35 cellular contexts compared by ENCODE assay signal in genomic region chr4:41480985-41481384, GRCh38. TPM values are rescaled to one million over a fixed set of nuclear protein-coding genes. Genes with fewer than 3 reads are reported as not detected.
"Had no signal": no experiment of that assay in that cellular context is flagged by ENCODE, and none has a peak within 500 bp of the region (broad histone marks: within the 10 kb centered on the region; RNA-seq: fewer than 3 reads in every experiment).

No MANE protein-coding gene starts in this region.

- DNase-seq: activated B cell treated with CpG ODN at 0.5 μM for 24 hours; activated CD4-positive, alpha-beta T cell treated with anti-CD3 and anti-CD28 coated beads for 48 hours; activated CD4-positive, alpha-beta T cell treated with anti-CD3 and anti-CD28 coated beads, Interleukin-2, amount 50 U/mL, for 1 hour; activated CD4-positive, alpha-beta T cell treated with anti-CD3 and anti-CD28 coated beads, Interleukin-2, amount 50 U/mL, for 48 hours; activated CD8-positive, alpha-beta memory T cell treated with anti-CD3 and anti-CD28 coated beads, Interleukin-2, amount 10 ng/mL, durations not matched to agents 7 days and 5 days; activated CD8-positive, alpha-beta memory T cell treated with anti-CD3 and anti-CD28 coated beads, Interleukin-2, amount 50 U/mL, for 4 hours; activated CD8-positive, alpha-beta T cell treated with anti-CD3 and anti-CD28 coated beads, Interleukin-2, amount 10 ng/mL, durations not matched to agents 7 days and 5 days; activated effector memory CD4-positive, alpha-beta T cell treated with anti-CD3 and anti-CD28 coated beads, Interleukin-2, amount 50 U/mL, for 16 hours; activated naive CD4-positive, alpha-beta T cell treated with anti-CD3 and anti-CD28 coated beads for 36 hours; activated naive CD8-positive, alpha-beta T cell treated with anti-CD3 and anti-CD28 coated beads for 36 hours; activated naive CD8-positive, alpha-beta T cell treated with anti-CD3 and anti-CD28 coated beads, Interleukin-2, amount 50 U/mL, for 24 hours; activated T-cell treated with anti-CD3 and anti-CD28 coated beads, Interleukin-2, amount 50 U/mL, for 1 hour; activated T-cell treated with anti-CD3 and anti-CD28 coated beads, Interleukin-2, amount 50 U/mL, for 48 hours; adrenal gland; amygdala; aorta; body of pancreas; caudate nucleus; cortex of kidney; dermis blood vessel endothelial cell; effector CD8-positive, alpha-beta T cell; esophagus squamous epithelium; foreskin melanocyte; T-helper 1 cell; T-helper 17 cell; T1000; WERI-Rb-1 had no signal

- H3K4me1 Mint-ChIP-seq: activated B cell treated with CpG ODN at 0.5 μM for 24 hours; activated CD8-positive, alpha-beta memory T cell treated with anti-CD3 and anti-CD28 coated beads, Interleukin-2, amount 10 ng/mL, durations not matched to agents 7 days and 5 days; activated naive CD4-positive, alpha-beta T cell treated with anti-CD3 and anti-CD28 coated beads, Interleukin-2, amount 50 U/mL, for 24 hours; activated naive CD8-positive, alpha-beta T cell treated with anti-CD3 and anti-CD28 coated beads for 36 hours; activated naive CD8-positive, alpha-beta T cell treated with anti-CD3 and anti-CD28 coated beads, Interleukin-2, amount 50 U/mL, for 24 hours; T-helper 17 cell had no signal

- H3K36me3 ChIP-seq: adrenal gland, esophagus squamous epithelium, gastroesophageal sphincter, WERI-Rb-1 had no signal

- H3K36me3 Mint-ChIP-seq: activated CD8-positive, alpha-beta memory T cell treated with anti-CD3 and anti-CD28 coated beads, Interleukin-2, amount 10 ng/mL, durations not matched to agents 7 days and 5 days; activated naive CD4-positive, alpha-beta T cell treated with anti-CD3 and anti-CD28 coated beads, Interleukin-2, amount 50 U/mL, for 24 hours; activated naive CD8-positive, alpha-beta T cell treated with anti-CD3 and anti-CD28 coated beads for 36 hours had no signal

- H3K27me3 ChIP-seq: adrenal gland, body of pancreas, esophagus squamous epithelium, gastroesophageal sphincter had no signal

- ATAC-seq: activated CD4-positive, CD25-positive, alpha-beta regulatory T cell treated with anti-CD3 and anti-CD28 coated beads, Interleukin-2, amount 50 U/mL, for 24 hours; activated CD8-positive, alpha-beta memory T cell treated with anti-CD3 and anti-CD28 coated beads, Interleukin-2, amount 10 ng/mL, durations not matched to agents 7 days and 5 days; activated CD8-positive, alpha-beta T cell treated with anti-CD3 and anti-CD28 coated beads, Interleukin-2, amount 10 ng/mL, durations not matched to agents 7 days and 5 days; activated naive CD8-positive, alpha-beta T cell treated with anti-CD3 and anti-CD28 coated beads, Interleukin-2, amount 50 U/mL, for 24 hours; body of pancreas; gastroesophageal sphincter; T-helper 17 cell had no signal

- H3K4me3 Mint-ChIP-seq: activated B cell treated with CpG ODN at 0.5 μM for 24 hours; activated CD8-positive, alpha-beta memory T cell treated with anti-CD3 and anti-CD28 coated beads, Interleukin-2, amount 10 ng/mL, durations not matched to agents 7 days and 5 days; activated CD8-positive, alpha-beta T cell treated with anti-CD3 and anti-CD28 coated beads, Interleukin-2, amount 10 ng/mL, durations not matched to agents 7 days and 5 days; activated naive CD4-positive, alpha-beta T cell treated with anti-CD3 and anti-CD28 coated beads for 36 hours; activated naive CD4-positive, alpha-beta T cell treated with anti-CD3 and anti-CD28 coated beads, Interleukin-2, amount 50 U/mL, for 24 hours; activated naive CD8-positive, alpha-beta T cell treated with anti-CD3 and anti-CD28 coated beads for 36 hours; activated naive CD8-positive, alpha-beta T cell treated with anti-CD3 and anti-CD28 coated beads, Interleukin-2, amount 50 U/mL, for 24 hours; activated T-helper 1 cell treated with anti-CD3 and anti-CD28 coated beads, Interleukin-12 subunit alpha, Interleukin-12 subunit beta, Interleukin-2, Interleukin-4 antibody, amounts not matched to agents 30 ng/mL and 10 ng/mL and 1 ng/mL, durations not matched to agents 14 hours and 24 hours and 36 hours; T-helper 17 cell; T-helper 2 cell treated with Interferon-gamma antibody and Interleukin-4, amounts not matched to agents 5 μg/mL and 100 μg/mL, for 36 hours had no signal

- H3K27ac ChIP-seq: adrenal gland, body of pancreas, epithelial cell of prostate, esophagus squamous epithelium, gastroesophageal sphincter, WERI-Rb-1 had no signal

- H3K9me3 Mint-ChIP-seq: activated B cell treated with CpG ODN at 0.5 μM for 24 hours; activated naive CD4-positive, alpha-beta T cell treated with anti-CD3 and anti-CD28 coated beads for 36 hours; activated naive CD4-positive, alpha-beta T cell treated with anti-CD3 and anti-CD28 coated beads, Interleukin-2, amount 50 U/mL, for 24 hours; activated naive CD8-positive, alpha-beta T cell treated with anti-CD3 and anti-CD28 coated beads for 36 hours; activated naive CD8-positive, alpha-beta T cell treated with anti-CD3 and anti-CD28 coated beads, Interleukin-2, amount 50 U/mL, for 24 hours; activated T-helper 1 cell treated with anti-CD3 and anti-CD28 coated beads, Interleukin-12 subunit alpha, Interleukin-12 subunit beta, Interleukin-2, Interleukin-4 antibody, amounts not matched to agents 30 ng/mL and 10 ng/mL and 1 ng/mL, durations not matched to agents 14 hours and 24 hours and 36 hours; activated T-helper 2 cell treated with anti-CD3 and anti-CD28 coated beads, Interferon-gamma antibody, Interleukin-2, Interleukin-4, amounts not matched to agents 10 μg/mL and 5 μg/mL and 100 μg/mL, durations not matched to agents 14 hours and 24 hours and 36 hours; T-helper 2 cell treated with Interferon-gamma antibody and Interleukin-4, amounts not matched to agents 5 μg/mL and 100 μg/mL, for 36 hours had no signal

- H3K4me1 ChIP-seq: body of pancreas, gastroesophageal sphincter had no signal

- H3K9me3 ChIP-seq: adrenal gland, body of pancreas, esophagus squamous epithelium, gastroesophageal sphincter had no signal

- H3K27ac Mint-ChIP-seq: activated B cell treated with CpG ODN at 0.5 μM for 24 hours; activated CD8-positive, alpha-beta memory T cell treated with anti-CD3 and anti-CD28 coated beads, Interleukin-2, amount 10 ng/mL, durations not matched to agents 7 days and 5 days; activated CD8-positive, alpha-beta T cell treated with anti-CD3 and anti-CD28 coated beads, Interleukin-2, amount 10 ng/mL, durations not matched to agents 7 days and 5 days; activated naive CD4-positive, alpha-beta T cell treated with anti-CD3 and anti-CD28 coated beads for 36 hours; activated naive CD4-positive, alpha-beta T cell treated with anti-CD3 and anti-CD28 coated beads, Interleukin-2, amount 50 U/mL, for 24 hours; activated naive CD8-positive, alpha-beta T cell treated with anti-CD3 and anti-CD28 coated beads for 36 hours; activated naive CD8-positive, alpha-beta T cell treated with anti-CD3 and anti-CD28 coated beads, Interleukin-2, amount 50 U/mL, for 24 hours; activated T-helper 1 cell treated with anti-CD3 and anti-CD28 coated beads, Interleukin-12 subunit alpha, Interleukin-12 subunit beta, Interleukin-2, Interleukin-4 antibody, amounts not matched to agents 30 ng/mL and 10 ng/mL and 1 ng/mL, durations not matched to agents 14 hours and 24 hours and 36 hours; activated T-helper 2 cell treated with anti-CD3 and anti-CD28 coated beads, Interferon-gamma antibody, Interleukin-2, Interleukin-4, amounts not matched to agents 10 μg/mL and 5 μg/mL and 100 μg/mL, durations not matched to agents 14 hours and 24 hours and 36 hours; T-helper 17 cell; T-helper 2 cell treated with Interferon-gamma antibody and Interleukin-4, amounts not matched to agents 5 μg/mL and 100 μg/mL, for 36 hours had no signal

- H3K4me3 ChIP-seq: adrenal gland, body of pancreas, esophagus squamous epithelium, gastroesophageal sphincter had no signal

- H3K27me3 Mint-ChIP-seq: activated B cell treated with CpG ODN at 0.5 μM for 24 hours; activated CD8-positive, alpha-beta memory T cell treated with anti-CD3 and anti-CD28 coated beads, Interleukin-2, amount 10 ng/mL, durations not matched to agents 7 days and 5 days; T-helper 17 cell had no signal

RNA-seq across cellular contexts. Expression of gene LIMCH1, which starts 57.0 kb away (rescaled TPM):
- total RNA-seq: activated B cell treated with CpG ODN at 0.5 μM for 24 hours; activated CD8-positive, alpha-beta memory T cell treated with anti-CD3 and anti-CD28 coated beads for 36 hours; activated CD8-positive, alpha-beta memory T cell treated with anti-CD3 and anti-CD28 coated beads, Interleukin-2, amount 10 ng/mL, durations not matched to agents 7 days and 5 days; activated CD8-positive, alpha-beta T cell treated with anti-CD3 and anti-CD28 coated beads, Interleukin-2, amount 10 ng/mL, durations not matched to agents 7 days and 5 days; activated naive CD4-positive, alpha-beta T cell treated with anti-CD3 and anti-CD28 coated beads for 36 hours; activated naive CD8-positive, alpha-beta T cell treated with anti-CD3 and anti-CD28 coated beads for 36 hours; activated T-helper 1 cell treated with anti-CD3 and anti-CD28 coated beads, Interleukin-12 subunit alpha, Interleukin-12 subunit beta, Interleukin-2, Interleukin-4 antibody, amounts not matched to agents 30 ng/mL and 10 ng/mL and 1 ng/mL, durations not matched to agents 14 hours and 24 hours and 36 hours; activated T-helper 2 cell treated with anti-CD3 and anti-CD28 coated beads, Interferon-gamma antibody, Interleukin-2, Interleukin-4, amounts not matched to agents 10 μg/mL and 5 μg/mL and 100 μg/mL, durations not matched to agents 14 hours and 24 hours and 36 hours; T-helper 17 cell had no signal
